11 cellular contexts compared by ENCODE assay signal in genomic region chr10:71667374-71667750, GRCh38. TPM values are rescaled to one million over a fixed set of nuclear protein-coding genes. Genes with fewer than 3 reads are reported as not detected.
DNase-seq lines count a peak whose midpoint lies in the region; ATAC-seq and TF ChIP-seq lines count a peak whose summit lies in the region.
"Had no signal": no experiment of that assay in that cellular context is flagged by ENCODE, and none has a peak within 500 bp of the region (broad histone marks: within the 10 kb centered on the region; RNA-seq: fewer than 3 reads in every experiment).

No MANE protein-coding gene starts in this region.

- no peak for ATAC-seq in HG03159 (IDR thresholded peaks at IDR 0.05; ENCODE audit: unreplicated experiment)
- no peak for ATAC-seq in GM21619 (IDR thresholded peaks at IDR 0.05; ENCODE audit: unreplicated experiment)

- intact Hi-C loops in activated CD4-positive, alpha-beta T cell treated with anti-CD3 and anti-CD28 coated beads, Interleukin-2, amount 10 ng/mL, durations not matched to agents 24 days and 14 days (cut with micrococcal nuclease): no loop called here

- TF ChIP-seq CTCF in progenitor cell of endocrine pancreas (IDR thresholded peaks at IDR 0.05; ENCODE audit: unreplicated experiment): no peak

- H3K9me3 Mint-ChIP-seq in activated CD4-positive, alpha-beta T cell treated with anti-CD3 and anti-CD28 coated beads, Interleukin-2, amount 10 ng/mL, durations not matched to agents 24 days and 14 days: no peaks in the 10 kb centered on the region
- H3K9me3 Mint-ChIP-seq in T-helper 2 cell treated with Interferon-gamma antibody and Interleukin-4, amounts not matched to agents 5 μg/mL and 100 μg/mL, for 36 hours: no peaks in the 10 kb centered on the region
- no peaks in the 10 kb centered on the region for H3K9me3 Mint-ChIP-seq in progenitor cell of endocrine pancreas (ENCODE audit: low read depth)
- H3K9me3 Mint-ChIP-seq: activated T-cell treated with anti-CD3 and anti-CD28 coated beads, Interleukin-2, amount 50 U/mL, for 4 hours had no signal

- H3K4me1 Mint-ChIP-seq in activated CD4-positive, alpha-beta T cell treated with anti-CD3 and anti-CD28 coated beads, Interleukin-2, amount 10 ng/mL, durations not matched to agents 24 days and 14 days: peaks cover 13% of the 10 kb centered on the region
- H3K4me1 Mint-ChIP-seq in T-helper 2 cell treated with Interferon-gamma antibody and Interleukin-4, amounts not matched to agents 5 μg/mL and 100 μg/mL, for 36 hours (ENCODE audit: low read depth): peaks cover 6% of the 10 kb centered on the region
- H3K4me1 Mint-ChIP-seq in progenitor cell of endocrine pancreas (ENCODE audit: low read depth): peaks cover 15% of the 10 kb centered on the region

- no peak overlapping the region for H3K27ac Mint-ChIP-seq in activated CD4-positive, alpha-beta T cell treated with anti-CD3 and anti-CD28 coated beads, Interleukin-2, amount 10 ng/mL, durations not matched to agents 24 days and 14 days
- H3K27ac Mint-ChIP-seq in T-helper 2 cell treated with Interferon-gamma antibody and Interleukin-4, amounts not matched to agents 5 μg/mL and 100 μg/mL, for 36 hours: peak overlapping the region; percentile 62
- H3K27ac Mint-ChIP-seq in progenitor cell of endocrine pancreas: no peak overlapping the region

- no peaks in the 10 kb centered on the region for H3K27me3 Mint-ChIP-seq in activated CD4-positive, alpha-beta T cell treated with anti-CD3 and anti-CD28 coated beads, Interleukin-2, amount 10 ng/mL, durations not matched to agents 24 days and 14 days
- H3K27me3 Mint-ChIP-seq in T-helper 2 cell treated with Interferon-gamma antibody and Interleukin-4, amounts not matched to agents 5 μg/mL and 100 μg/mL, for 36 hours (ENCODE audit: low read depth): peaks cover 2% of the 10 kb centered on the region
- H3K27me3 Mint-ChIP-seq in progenitor cell of endocrine pancreas: peaks cover 84% of the 10 kb centered on the region

- peak; percentile 68 for DNase-seq in activated CD4-positive, alpha-beta T cell treated with anti-CD3 and anti-CD28 coated beads, Interleukin-2, amount 10 ng/mL, durations not matched to agents 24 days and 14 days
- DNase-seq in activated CD4-positive, alpha-beta T cell treated with anti-CD3 and anti-CD28 coated beads for 1 hour: no peak
- DNase-seq in Jurkat, Clone E6-1 (ENCODE audit: low read depth, low spot score): peak; percentile 35
- no peak for DNase-seq in T-helper 2 cell treated with Interferon-gamma antibody and Interleukin-4, amounts not matched to agents 5 μg/mL and 100 μg/mL, for 36 hours (ENCODE audit: low spot score)
- no peak for DNase-seq in progenitor cell of endocrine pancreas (ENCODE audit: low spot score, unreplicated experiment)
- DNase-seq in NCI-H2171 treated with DMSO at 0.1 percent for 48 hours (lab: John Stamatoyannopoulos, UW): no peak
- DNase-seq: activated CD4-positive, CD25-positive, alpha-beta regulatory T cell; activated T-cell treated with anti-CD3 and anti-CD28 coated beads, Interleukin-2, amount 50 U/mL, for 4 hours had no signal

- no peak overlapping the region for H3K4me3 ChIP-seq in Jurkat, Clone E6-1 (ENCODE audit: low read length)
- H3K4me3 ChIP-seq: SJSA1 had no signal

- H3K4me3 Mint-ChIP-seq in activated CD4-positive, alpha-beta T cell treated with anti-CD3 and anti-CD28 coated beads, Interleukin-2, amount 10 ng/mL, durations not matched to agents 24 days and 14 days: peak overlapping the region; percentile 2
- H3K4me3 Mint-ChIP-seq in T-helper 2 cell treated with Interferon-gamma antibody and Interleukin-4, amounts not matched to agents 5 μg/mL and 100 μg/mL, for 36 hours: peak overlapping the region; percentile 2
- H3K4me3 Mint-ChIP-seq in progenitor cell of endocrine pancreas (ENCODE audit: low read depth): peak overlapping the region; percentile 33
- H3K4me3 Mint-ChIP-seq: activated T-cell treated with anti-CD3 and anti-CD28 coated beads, Interleukin-2, amount 50 U/mL, for 4 hours had no signal

- no peaks in the 10 kb centered on the region for H3K36me3 Mint-ChIP-seq in activated CD4-positive, alpha-beta T cell treated with anti-CD3 and anti-CD28 coated beads, Interleukin-2, amount 10 ng/mL, durations not matched to agents 24 days and 14 days (ENCODE audit: low read depth)
- no peaks in the 10 kb centered on the region for H3K36me3 Mint-ChIP-seq in T-helper 2 cell treated with Interferon-gamma antibody and Interleukin-4, amounts not matched to agents 5 μg/mL and 100 μg/mL, for 36 hours (ENCODE audit: low read depth)
- no peaks in the 10 kb centered on the region for H3K36me3 Mint-ChIP-seq in progenitor cell of endocrine pancreas (ENCODE audit: insufficient read depth)

RNA-seq across cellular contexts. Expression of gene C10orf105, which starts 52.2 kb away (rescaled TPM):
- 0.26 and 0.33 TPM in 2 replicates for total RNA-seq in activated CD4-positive, alpha-beta T cell treated with anti-CD3 and anti-CD28 coated beads, Interleukin-2, amount 10 ng/mL, durations not matched to agents 24 days and 14 days
- not detected for polyA plus RNA-seq in Jurkat, Clone E6-1 (2012; ENCODE audit: insufficient read depth, insufficient read length)
- total RNA-seq in progenitor cell of endocrine pancreas: 0.07 TPM in 1 of 2 replicates, not detected in the other
- total RNA-seq: SJSA1 had no signal

Comparison
In these comparisons a context has a peak if more than half of its experiments do, and no peak if none do; other contexts are left out.
1. DNase-seq: peak in activated CD4-positive, alpha-beta T cell treated with anti-CD3 and anti-CD28 coated beads, Interleukin-2, amount 10 ng/mL, durations not matched to agents 24 days and 14 days (single experiment) and Jurkat, Clone E6-1 (single experiment); none in activated CD4-positive, alpha-beta T cell treated with anti-CD3 and anti-CD28 coated beads for 1 hour (single experiment), T-helper 2 cell treated with Interferon-gamma antibody and Interleukin-4, amounts not matched to agents 5 μg/mL and 100 μg/mL, for 36 hours (single experiment), progenitor cell of endocrine pancreas (single experiment) and NCI-H2171 treated with DMSO at 0.1 percent for 48 hours (single experiment).
2. Peak in every context shown above with its lines, with median percentiles within 50 percentile points of each other: H3K4me3 Mint-ChIP-seq.